Comparison of ENCODE assay signal across 12 cellular contexts in the genomic region with DNA sequence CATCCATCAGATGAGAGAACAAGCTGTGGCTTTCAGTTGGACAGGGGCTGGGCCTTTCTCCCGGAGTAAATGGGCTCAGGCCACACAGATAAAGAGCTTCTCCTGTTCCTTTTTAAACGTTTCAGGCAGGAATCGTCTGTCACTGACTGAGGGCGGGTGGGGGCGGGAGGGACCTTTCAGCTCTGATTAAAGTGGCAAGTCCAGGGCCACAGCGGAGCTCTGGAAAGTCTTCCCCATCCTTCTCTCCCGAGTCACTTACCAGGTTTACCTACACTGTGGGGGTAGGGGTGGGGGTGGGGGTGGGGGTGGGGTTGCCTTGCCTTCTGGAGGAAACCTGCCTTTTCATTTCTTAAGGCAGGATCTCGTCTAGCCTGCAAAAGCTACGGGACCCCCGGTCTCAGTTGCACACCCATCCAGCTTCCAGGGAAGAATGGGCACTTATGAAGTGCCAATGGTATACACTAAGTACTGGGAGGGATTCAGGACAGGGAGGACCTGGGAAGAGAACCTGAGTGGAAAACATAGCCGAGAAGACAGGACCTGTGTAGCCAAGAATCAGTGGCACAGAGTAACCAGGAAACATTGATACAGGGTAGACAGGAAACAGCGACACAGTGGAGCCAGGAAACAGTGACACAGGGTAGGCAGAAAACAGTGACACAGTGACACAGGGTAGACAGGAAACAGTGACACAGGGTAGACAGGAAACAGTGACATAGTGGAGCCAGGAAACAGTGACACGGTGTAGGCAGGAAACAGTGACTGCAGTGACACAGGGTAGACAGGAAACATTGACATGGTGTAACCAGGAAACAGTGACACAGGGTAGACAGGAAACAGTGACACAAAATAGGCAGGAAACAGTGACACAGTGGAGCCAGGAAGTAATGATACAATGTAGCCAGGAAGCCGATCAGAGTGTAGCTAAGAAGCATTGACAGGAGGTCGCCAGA.
A peak's percentile ranks its signal among the peaks of the same experiment; 100 is the strongest.
DNase-seq lines count a peak whose midpoint lies in the region; ATAC-seq and TF ChIP-seq lines count a peak whose summit lies in the region.
"Had no signal": no experiment of that assay in that cellular context is flagged by ENCODE, and none has a peak within 500 bp of the region (broad histone marks: within the 10 kb centered on the region; RNA-seq: fewer than 3 reads in every experiment).

No MANE protein-coding gene starts in this region.

- peaks cover 19% of the 10 kb centered on the region for H3K4me1 Mint-ChIP-seq in activated CD8-positive, alpha-beta T cell treated with anti-CD3 and anti-CD28 coated beads for 36 hours (ENCODE audit: low read depth)

- TF ChIP-seq POLR2A in esophagus squamous epithelium (IDR thresholded peaks at IDR 0.05) = no peak

- H3K36me3 Mint-ChIP-seq in activated CD8-positive, alpha-beta T cell treated with anti-CD3 and anti-CD28 coated beads for 36 hours (ENCODE audit: low read depth) = no peaks in the 10 kb centered on the region

- CTCF ChIA-PET in activated CD8-positive, alpha-beta T cell treated with anti-CD3 and anti-CD28 coated beads for 36 hours (lab: Charles Lee) = no interaction called here

- H3K36me3 ChIP-seq in aorta (ENCODE audit: control insufficient read depth in 1 of 2, insufficient read depth in 2 of 2, low read length in 1 of 2) (no peaks in the 10 kb centered on the region), esophagus squamous epithelium (no peaks in the 10 kb centered on the region)
- H3K36me3 ChIP-seq: neutrophil had no signal

- H3K4me3 Mint-ChIP-seq in activated CD8-positive, alpha-beta T cell treated with anti-CD3 and anti-CD28 coated beads for 36 hours = no peak overlapping the region

- H3K4me1 ChIP-seq in aorta (ENCODE audit: control insufficient read depth in 1 of 2, insufficient read depth in 2 of 2, low read length in 2 of 2) (no peaks in the 10 kb centered on the region), esophagus squamous epithelium (peaks cover 13 to 62% (median 36%) of the 10 kb centered on the region in 3 donors)

- peaks cover 6% of the 10 kb centered on the region for H3K9me3 Mint-ChIP-seq in activated CD8-positive, alpha-beta T cell treated with anti-CD3 and anti-CD28 coated beads for 36 hours

- H3K27me3 Mint-ChIP-seq in activated CD8-positive, alpha-beta T cell treated with anti-CD3 and anti-CD28 coated beads for 36 hours = peaks cover 13% of the 10 kb centered on the region

- H3K4me3 ChIP-seq in aorta (ENCODE audit: low read length in 2 of 2) (no peak overlapping the region), esophagus squamous epithelium (no peak overlapping the region)

- H3K27ac ChIP-seq in aorta (ENCODE audit: low read depth in 1 of 2, low read length in 2 of 2) (peak overlapping the region; percentile 52 to 56), esophagus squamous epithelium (no peak overlapping the region)
- H3K27ac ChIP-seq: epithelial cell of prostate, neutrophil had no signal

- POLR2A ChIA-PET in activated CD8-positive, alpha-beta T cell treated with anti-CD3 and anti-CD28 coated beads for 36 hours (lab: Charles Lee) = no interaction called here

- DNase-seq in stimulated activated CD4-positive, alpha-beta T cell treated with anti-CD3 and anti-CD28 coated beads, Interleukin-1b, Interleukin-23, amount 100 ng/mL, for 48 hours = peak; percentile 42
- DNase-seq in stimulated activated CD4-positive, alpha-beta T cell treated with anti-CD3 and anti-CD28 coated beads, Interleukin-12 subunit alpha, Interleukin-12 subunit beta, amount 100 ng/mL, for 4 hours = no peak
- peak; percentile 54 for DNase-seq in activated CD8-positive, alpha-beta T cell treated with anti-CD3 and anti-CD28 coated beads for 36 hours
- DNase-seq in kidney tubule cell (ENCODE audit: low spot score) = peak; percentile 58
- DNase-seq in aorta = no peak
- DNase-seq in GM19240 (ENCODE audit: insufficient read length, low spot score) = no peak
- DNase-seq in esophagus squamous epithelium (lab: John Stamatoyannopoulos, UW) = no peak
- DNase-seq: amniotic stem cell, KBM-7 had no signal

- TF ChIP-seq CTCF in activated CD8-positive, alpha-beta T cell treated with anti-CD3 and anti-CD28 coated beads for 36 hours (IDR thresholded peaks at IDR 0.05) = no peak
- no peak for TF ChIP-seq CTCF in esophagus squamous epithelium (IDR thresholded peaks at IDR 0.05)

- H3K9me3 ChIP-seq in aorta (ENCODE audit: control insufficient read depth, low read length) (no peaks in the 10 kb centered on the region), esophagus squamous epithelium (no peaks in the 10 kb centered on the region)
- H3K9me3 ChIP-seq: neutrophil had no signal

- intact Hi-C loops in activated CD8-positive, alpha-beta T cell treated with anti-CD3 and anti-CD28 coated beads for 36 hours (cut with micrococcal nuclease) = no loop called here
- intact Hi-C loops in aorta (cut with DNase I) = loop anchor here in 1 of 2 donors (5.0 kb wide), 1 partner anchor 39 kb away; no protein-coding TSS in a partner anchor
- intact Hi-C loops in esophagus squamous epithelium (cut with DNase I) = no loop called here

- peak; percentile 80 for ATAC-seq in activated CD8-positive, alpha-beta T cell treated with anti-CD3 and anti-CD28 coated beads for 36 hours
- ATAC-seq in aorta (ENCODE audit: low FRiP score) (no peak), HG02610 (IDR thresholded peaks at IDR 0.05; ENCODE audit: unreplicated experiment) (no peak)

- WGBS in aorta, 2 donors = 58 to 64% methylated on average over 15 of the region's 15 CpGs
- 58 to 71% methylated on average over 8 to 9 of the region's 15 CpGs for WGBS in esophagus squamous epithelium, 2 donors

- peak overlapping the region; percentile 83 for H3K27ac Mint-ChIP-seq in activated CD8-positive, alpha-beta T cell treated with anti-CD3 and anti-CD28 coated beads for 36 hours

- H3K27me3 ChIP-seq in aorta (ENCODE audit: control insufficient read depth in 1 of 2, insufficient read depth in 2 of 2, low read length in 1 of 2) (no peaks in the 10 kb centered on the region), esophagus squamous epithelium (peaks cover 0 to 61% (median 0%) of the 10 kb centered on the region in 4 donors)

Comparison
In these comparisons a context has a peak if more than half of its experiments do, and no peak if none do; other contexts are left out.
1. DNase-seq: peak in stimulated activated CD4-positive, alpha-beta T cell treated with anti-CD3 and anti-CD28 coated beads, Interleukin-1b, Interleukin-23, amount 100 ng/mL, for 48 hours (single experiment), activated CD8-positive, alpha-beta T cell treated with anti-CD3 and anti-CD28 coated beads for 36 hours (single experiment) and kidney tubule cell (single experiment); none in stimulated activated CD4-positive, alpha-beta T cell treated with anti-CD3 and anti-CD28 coated beads, Interleukin-12 subunit alpha, Interleukin-12 subunit beta, amount 100 ng/mL, for 4 hours (single experiment), aorta (0 of 2), GM19240 (single experiment) and esophagus squamous epithelium (single experiment).
2. H3K27ac ChIP-seq: peak in aorta (2 of 2); none in esophagus squamous epithelium (0 of 4).